ENCODE assay signal across 27 cellular contexts in the genomic region with DNA sequence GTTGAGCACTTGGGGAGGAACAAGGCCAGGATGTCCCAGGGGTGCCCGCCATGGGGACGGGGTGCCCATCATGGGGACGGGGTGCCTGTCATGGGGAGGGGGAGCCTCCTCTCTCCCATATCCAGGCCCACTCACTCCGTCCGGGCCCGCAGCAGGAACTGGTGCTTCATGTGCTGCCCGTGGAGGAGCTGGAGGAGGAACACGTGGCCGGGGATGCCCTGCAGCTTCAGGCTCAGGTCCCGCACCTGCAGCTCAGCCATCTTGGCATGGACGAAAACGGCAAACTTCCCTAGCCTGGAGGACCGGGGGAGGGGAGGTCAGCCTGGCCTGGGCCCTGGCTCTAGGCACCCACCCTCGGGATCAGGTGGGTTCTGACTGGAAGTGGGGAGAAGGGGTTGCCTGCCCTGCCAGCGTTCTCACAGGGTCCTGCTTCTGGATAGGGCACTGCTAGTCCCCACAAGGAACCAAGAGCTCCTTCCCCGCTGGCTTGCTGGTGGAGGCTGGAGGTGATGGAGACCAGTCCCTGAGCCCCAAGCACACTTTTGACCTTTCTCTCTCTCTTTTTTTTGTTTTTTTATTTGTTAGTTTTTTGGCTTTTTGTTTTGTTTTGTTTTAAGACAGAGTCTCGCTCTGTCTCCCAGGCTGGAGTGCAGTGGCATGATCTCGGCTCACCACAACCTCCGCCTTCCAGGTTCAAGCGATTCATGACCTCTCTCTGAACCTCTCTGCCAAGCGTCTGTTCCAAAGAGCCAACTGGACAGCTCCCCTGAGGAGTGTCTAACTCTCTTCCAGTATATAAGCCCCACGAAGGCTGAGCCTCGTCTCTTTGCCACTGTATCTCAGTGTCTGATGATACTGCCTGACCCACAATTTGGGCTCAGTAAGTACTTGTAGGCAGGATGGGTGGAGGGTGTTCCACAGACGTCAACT. TPM values are rescaled to one million over a fixed set of nuclear protein-coding genes. Genes with fewer than 3 reads are reported as not detected.
"Had no signal": no experiment of that assay in that cellular context is flagged by ENCODE, and none has a peak within 500 bp of the region (broad histone marks: within the 10 kb centered on the region; RNA-seq: fewer than 3 reads in every experiment).

No MANE protein-coding gene starts in this region.

- ATAC-seq: activated CD8-positive, alpha-beta T cell treated with anti-CD3 and anti-CD28 coated beads for 36 hours; activated T-cell treated with anti-CD3 and anti-CD28 coated beads, Interleukin-2, amount 50 U/mL, for 4 hours; naive thymus-derived CD4-positive, alpha-beta T cell; right lobe of liver; stimulated activated naive B cell treated with anti-CD40 and anti-IgM and Interleukin-4, amounts not matched to agents 10 μg/mL and 1 μg/mL and 100 μg/mL, for 72 hours; T-cell had no signal

- H3K4me3 ChIP-seq: cardiac muscle cell, colonic mucosa, right lobe of liver, stomach, thyroid gland, upper lobe of left lung, vagina had no signal

- H3K27ac ChIP-seq: cardiac muscle cell, colonic mucosa, right lobe of liver, stomach, thyroid gland, upper lobe of left lung, vagina had no signal

- H3K27ac Mint-ChIP-seq: activated B cell treated with CpG ODN at 0.5 μM for 24 hours; activated CD8-positive, alpha-beta T cell treated with anti-CD3 and anti-CD28 coated beads for 36 hours; activated naive CD8-positive, alpha-beta T cell; activated T-helper 2 cell treated with anti-CD3 and anti-CD28 coated beads, Interferon-gamma antibody, Interleukin-2, Interleukin-4, amounts not matched to agents 10 μg/mL and 5 μg/mL and 100 μg/mL, durations not matched to agents 14 hours and 24 hours and 36 hours; brain; mesothelial cell of epicardium; stimulated activated naive B cell treated with anti-CD40 and anti-IgM and Interleukin-4, amounts not matched to agents 10 μg/mL and 1 μg/mL and 100 μg/mL, for 72 hours; T-cell; T-helper 2 cell treated with Interferon-gamma antibody and Interleukin-4, amounts not matched to agents 5 μg/mL and 100 μg/mL, for 36 hours had no signal

- H3K4me3 Mint-ChIP-seq: activated B cell treated with CpG ODN at 0.5 μM for 24 hours; activated CD8-positive, alpha-beta T cell treated with anti-CD3 and anti-CD28 coated beads for 36 hours; activated naive CD8-positive, alpha-beta T cell; activated T-cell treated with anti-CD3 and anti-CD28 coated beads, Interleukin-2, amount 50 U/mL, for 4 hours; brain; immature natural killer cell; mesothelial cell of epicardium; naive thymus-derived CD4-positive, alpha-beta T cell; neural crest cell; stimulated activated naive B cell treated with anti-CD40 and anti-IgM and Interleukin-4, amounts not matched to agents 10 μg/mL and 1 μg/mL and 100 μg/mL, for 72 hours; T-cell; T-helper 2 cell treated with Interferon-gamma antibody and Interleukin-4, amounts not matched to agents 5 μg/mL and 100 μg/mL, for 36 hours had no signal

- H3K9me3 ChIP-seq: colonic mucosa, right lobe of liver, stomach, thyroid gland, upper lobe of left lung, vagina had no signal

- H3K36me3 ChIP-seq: cardiac muscle cell, colonic mucosa, right lobe of liver, thyroid gland, vagina had no signal

- DNase-seq: activated B cell treated with CpG ODN at 0.5 μM for 24 hours; activated CD4-positive, alpha-beta T cell treated with anti-CD3 and anti-CD28 coated beads, Interleukin-2, amount 50 U/mL, for 1 hour; activated CD8-positive, alpha-beta T cell treated with anti-CD3 and anti-CD28 coated beads for 36 hours; activated T-cell treated with anti-CD3 and anti-CD28 coated beads, Interleukin-2, amount 50 U/mL, for 4 hours; cerebellar nuclear complex; colonic mucosa; effector memory CD4-positive, alpha-beta T cell; immature natural killer cell; naive thymus-derived CD4-positive, alpha-beta T cell; right lobe of liver; small intestine; stimulated activated CD4-positive, alpha-beta T cell treated with anti-CD3 and anti-CD28 coated beads, Interleukin-4, amount 100 ng/mL, for 24 hours; stimulated activated CD8-positive, alpha-beta memory T cell treated with anti-CD3 and anti-CD28 coated beads, Interleukin-4, amount 100 ng/mL, for 48 hours; stimulated activated naive B cell treated with anti-CD40 and anti-IgM and Interleukin-4, amounts not matched to agents 10 μg/mL and 1 μg/mL and 100 μg/mL, for 72 hours; stomach; T-cell; thyroid gland had no signal

- H3K36me3 Mint-ChIP-seq: brain had no signal

- H3K27me3 Mint-ChIP-seq: activated B cell treated with CpG ODN at 0.5 μM for 24 hours; activated CD8-positive, alpha-beta T cell treated with anti-CD3 and anti-CD28 coated beads for 36 hours; activated naive CD8-positive, alpha-beta T cell; naive thymus-derived CD4-positive, alpha-beta T cell; stimulated activated naive B cell treated with anti-CD40 and anti-IgM and Interleukin-4, amounts not matched to agents 10 μg/mL and 1 μg/mL and 100 μg/mL, for 72 hours; T-cell had no signal

- H3K4me1 Mint-ChIP-seq: brain had no signal

- H3K9me3 Mint-ChIP-seq: activated B cell treated with CpG ODN at 0.5 μM for 24 hours; activated CD8-positive, alpha-beta T cell treated with anti-CD3 and anti-CD28 coated beads for 36 hours; activated T-cell treated with anti-CD3 and anti-CD28 coated beads, Interleukin-2, amount 50 U/mL, for 4 hours; activated T-helper 2 cell treated with anti-CD3 and anti-CD28 coated beads, Interferon-gamma antibody, Interleukin-2, Interleukin-4, amounts not matched to agents 10 μg/mL and 5 μg/mL and 100 μg/mL, durations not matched to agents 14 hours and 24 hours and 36 hours; brain; immature natural killer cell; mesothelial cell of epicardium; neural crest cell; stimulated activated naive B cell treated with anti-CD40 and anti-IgM and Interleukin-4, amounts not matched to agents 10 μg/mL and 1 μg/mL and 100 μg/mL, for 72 hours; T-cell; T-helper 2 cell treated with Interferon-gamma antibody and Interleukin-4, amounts not matched to agents 5 μg/mL and 100 μg/mL, for 36 hours had no signal

- FAIRE-seq: frontal cortex, small intestine had no signal

RNA-seq across cellular contexts. Expression of a gene that starts 46.7 kb away (rescaled TPM):
- total RNA-seq: activated B cell treated with CpG ODN at 0.5 μM for 24 hours; activated CD8-positive, alpha-beta T cell treated with anti-CD3 and anti-CD28 coated beads for 36 hours; activated T-helper 2 cell treated with anti-CD3 and anti-CD28 coated beads, Interferon-gamma antibody, Interleukin-2, Interleukin-4, amounts not matched to agents 10 μg/mL and 5 μg/mL and 100 μg/mL, durations not matched to agents 14 hours and 24 hours and 36 hours had no signal
